10 cellular contexts compared by ENCODE assay signal in genomic region chr17:79919164-79919585, GRCh38.
DNase-seq lines count a peak whose midpoint lies in the region; ATAC-seq, FAIRE-seq and TF ChIP-seq lines count a peak whose summit lies in the region.
"Had no signal": no experiment of that assay in that cellular context is flagged by ENCODE, and none has a peak within 500 bp of the region (broad histone marks: within the 10 kb centered on the region; RNA-seq: fewer than 3 reads in every experiment).

No MANE protein-coding gene starts in this region.

- peaks cover 21% of the 10 kb centered on the region for H3K27me3 Mint-ChIP-seq in mesothelial cell of epicardium (ENCODE audit: low read depth)
- H3K27me3 Mint-ChIP-seq in activated CD4-positive, alpha-beta memory T cell treated with anti-CD3 and anti-CD28 coated beads for 36 hours: peaks cover 9% of the 10 kb centered on the region

- DNase-seq in COLO829 (ENCODE audit: low spot score): peak; percentile 84
- DNase-seq in RPMI7951 (ENCODE audit: low read depth): peak; percentile 73
- peak; percentile 85 to 87 for DNase-seq in frontal cortex (ENCODE audit: low spot score in 2 of 2)
- peak; percentile 97 to 100 (median 99) for DNase-seq in pancreas
- no peak for DNase-seq in mesothelial cell of epicardium (ENCODE audit: low spot score in 2 of 2, unreplicated experiment in 2 of 2)
- DNase-seq in activated CD4-positive, alpha-beta memory T cell treated with anti-CD3 and anti-CD28 coated beads for 36 hours: no peak
- DNase-seq: activated T-cell treated with anti-CD3 and anti-CD28 coated beads, Interleukin-2, amount 50 U/mL, for 4 hours; NCI-H2171 had no signal

- no peak overlapping the region for H3K4me3 Mint-ChIP-seq in mesothelial cell of epicardium
- H3K4me3 Mint-ChIP-seq in activated CD4-positive, alpha-beta memory T cell treated with anti-CD3 and anti-CD28 coated beads for 36 hours: no peak overlapping the region
- H3K4me3 Mint-ChIP-seq: activated T-cell treated with anti-CD3 and anti-CD28 coated beads, Interleukin-2, amount 50 U/mL, for 4 hours had no signal

- H3K36me3 ChIP-seq in pancreas: no peaks in the 10 kb centered on the region

- H3K9me3 ChIP-seq in pancreas: no peaks in the 10 kb centered on the region

- intact Hi-C loops in pancreas (cut with DNase I): loop anchor here in 1 of 3 donors (10.0 kb wide), 1 partner anchor 64 kb away; no protein-coding TSS in a partner anchor
- intact Hi-C loops in activated CD4-positive, alpha-beta memory T cell treated with anti-CD3 and anti-CD28 coated beads for 36 hours (cut with micrococcal nuclease): no loop called here

- H3K27me3 ChIP-seq in pancreas: no peaks in the 10 kb centered on the region

- no peak for TF ChIP-seq CTCF in pancreas (IDR thresholded peaks at IDR 0.05)
- no peak for TF ChIP-seq CTCF in mesothelial cell of epicardium (IDR thresholded peaks at IDR 0.05; ENCODE audit: unreplicated experiment)

- no peaks in the 10 kb centered on the region for H3K9me3 Mint-ChIP-seq in mesothelial cell of epicardium
- no peaks in the 10 kb centered on the region for H3K9me3 Mint-ChIP-seq in activated CD4-positive, alpha-beta memory T cell treated with anti-CD3 and anti-CD28 coated beads for 36 hours
- H3K9me3 Mint-ChIP-seq: activated T-cell treated with anti-CD3 and anti-CD28 coated beads, Interleukin-2, amount 50 U/mL, for 4 hours had no signal

- peak overlapping the region; percentile 60 to 82 (median 72) for H3K27ac ChIP-seq in pancreas

- peak overlapping the region in 1 of 4 donors; percentile 20 for H3K4me3 ChIP-seq in pancreas

- H3K27ac Mint-ChIP-seq in mesothelial cell of epicardium: no peak overlapping the region
- no peak overlapping the region for H3K27ac Mint-ChIP-seq in activated CD4-positive, alpha-beta memory T cell treated with anti-CD3 and anti-CD28 coated beads for 36 hours

- CTCF ChIA-PET in activated CD4-positive, alpha-beta memory T cell treated with anti-CD3 and anti-CD28 coated beads for 36 hours (lab: Charles Lee): no interaction called here

- FAIRE-seq in frontal cortex (lab: Jason Lieb, UNC) (no peak), pancreas (lab: Jason Lieb, UNC) (no peak)

- peaks cover 19 to 26% (median 19%) of the 10 kb centered on the region in 3 donors for H3K4me1 ChIP-seq in pancreas

- ATAC-seq in pancreas (peak; percentile 94 to 96 (median 94)), GM19467 (IDR thresholded peaks at IDR 0.05; ENCODE audit: unreplicated experiment) (no peak), GM21381 (IDR thresholded peaks at IDR 0.05; ENCODE audit: unreplicated experiment) (no peak)
- ATAC-seq: activated T-cell treated with anti-CD3 and anti-CD28 coated beads, Interleukin-2, amount 50 U/mL, for 4 hours had no signal

- POLR2A ChIA-PET in activated CD4-positive, alpha-beta memory T cell treated with anti-CD3 and anti-CD28 coated beads for 36 hours (lab: Charles Lee): no interaction called here

- WGBS in pancreas, 2 donors: 10 to 15% methylated on average over 13 to 17 of the region's 17 CpGs

- H3K4me1 Mint-ChIP-seq in mesothelial cell of epicardium: peaks cover 5% of the 10 kb centered on the region
- H3K4me1 Mint-ChIP-seq in activated CD4-positive, alpha-beta memory T cell treated with anti-CD3 and anti-CD28 coated beads for 36 hours (ENCODE audit: low read depth): no peaks in the 10 kb centered on the region

- no peaks in the 10 kb centered on the region for H3K36me3 Mint-ChIP-seq in mesothelial cell of epicardium
- no peaks in the 10 kb centered on the region for H3K36me3 Mint-ChIP-seq in activated CD4-positive, alpha-beta memory T cell treated with anti-CD3 and anti-CD28 coated beads for 36 hours

Comparison
In these comparisons a context has a peak if more than half of its experiments do, and no peak if none do; other contexts are left out.
1. DNase-seq: peak in COLO829 (single experiment), RPMI7951 (single experiment), frontal cortex (2 of 2) and pancreas (6 of 6); none in mesothelial cell of epicardium (0 of 2) and activated CD4-positive, alpha-beta memory T cell treated with anti-CD3 and anti-CD28 coated beads for 36 hours (single experiment).
2. ATAC-seq: peak in pancreas (4 of 4); none in GM19467 (single experiment) and GM21381 (single experiment).